24 cellular contexts compared by ENCODE assay signal in the genomic region with DNA sequence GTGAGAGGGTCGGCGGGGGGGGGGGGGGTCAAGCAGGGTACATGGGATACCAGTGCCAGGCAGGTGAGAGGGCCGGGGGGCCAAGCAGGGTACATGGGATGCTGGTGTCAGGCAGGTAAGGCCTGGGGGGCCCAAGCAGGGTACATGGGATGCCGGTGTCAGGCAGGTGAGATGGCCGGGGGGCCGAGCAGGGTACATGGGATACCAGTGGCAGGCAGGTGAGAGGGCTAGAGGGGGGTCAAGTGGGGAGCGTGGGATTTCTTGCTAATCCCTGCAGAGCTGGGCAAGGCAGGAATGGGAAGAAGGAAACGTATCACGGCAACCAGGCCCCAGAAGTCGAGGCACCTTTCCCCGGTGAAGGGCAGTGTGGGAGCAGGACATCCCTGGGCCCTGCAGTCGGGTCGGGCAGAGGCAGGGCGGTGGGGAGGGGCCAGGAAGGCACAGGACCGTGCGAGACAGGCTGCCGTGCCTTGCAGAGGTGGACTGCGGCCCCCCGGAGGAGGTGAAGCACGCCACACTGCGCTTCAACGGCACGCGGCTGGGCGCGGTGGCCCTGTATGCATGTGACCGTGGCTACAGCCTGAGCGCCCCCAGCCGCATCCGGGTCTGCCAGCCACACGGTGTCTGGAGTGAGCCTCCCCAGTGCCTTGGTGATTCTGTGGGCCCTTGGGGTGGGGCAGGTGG. TPM values are rescaled to one million over a fixed set of nuclear protein-coding genes. Genes with fewer than 3 reads are reported as not detected.
A peak's percentile ranks its signal among the peaks of the same experiment; 100 is the strongest.
DNase-seq lines count a peak whose midpoint lies in the region; ATAC-seq, FAIRE-seq and TF ChIP-seq lines count a peak whose summit lies in the region.
"Had no signal": no experiment of that assay in that cellular context is flagged by ENCODE, and none has a peak within 500 bp of the region (broad histone marks: within the 10 kb centered on the region; RNA-seq: fewer than 3 reads in every experiment).

No MANE protein-coding gene starts in this region.

- intact Hi-C loops in right cardiac atrium (cut with DNase I) = no loop called here
- intact Hi-C loops in left cardiac atrium (cut with DNase I) = no loop called here
- intact Hi-C loops in posterior vena cava (cut with DNase I) = no loop called here

- H3K4me3 ChIP-seq in right cardiac atrium (ENCODE audit: low read length) = no peak overlapping the region
- H3K4me3 ChIP-seq: body of pancreas, uterus had no signal

- H3K36me3 Mint-ChIP-seq in endothelial cell (ENCODE audit: low read depth, unreplicated experiment) = no peaks in the 10 kb centered on the region

- ATAC-seq in right cardiac atrium = peak in 1 of 2 donors; percentile 27
- no peak for ATAC-seq in left cardiac atrium
- ATAC-seq in HG03280 (IDR thresholded peaks at IDR 0.05; ENCODE audit: unreplicated experiment) = no peak
- ATAC-seq: activated naive CD8-positive, alpha-beta T cell treated with anti-CD3 and anti-CD28 coated beads, Interleukin-2, amount 50 U/mL, for 24 hours; body of pancreas had no signal

- H3K4me1 Mint-ChIP-seq in endothelial cell (ENCODE audit: unreplicated experiment) = no peaks in the 10 kb centered on the region
- H3K4me1 Mint-ChIP-seq: activated naive CD8-positive, alpha-beta T cell treated with anti-CD3 and anti-CD28 coated beads, Interleukin-2, amount 50 U/mL, for 24 hours; nephron had no signal

- no peaks in the 10 kb centered on the region for H3K4me1 ChIP-seq in right cardiac atrium (ENCODE audit: control insufficient read depth, insufficient read depth, low read length)
- H3K4me1 ChIP-seq: body of pancreas, uterus had no signal

- peak in 2 of 3 donors; percentile 42 to 50 for DNase-seq in right cardiac atrium
- no peak for DNase-seq in left cardiac atrium
- peak; percentile 3 for DNase-seq in endothelial cell (ENCODE audit: low spot score)
- peak; percentile 67 for DNase-seq in posterior vena cava (ENCODE audit: low spot score)
- peak; percentile 0 for DNase-seq in urothelium cell line (ENCODE audit: low spot score)
- no peak for DNase-seq in NCI-H2029 (lab: John Stamatoyannopoulos, UW)
- DNase-seq in occipital lobe (lab: John Stamatoyannopoulos, UW) = no peak
- DNase-seq: ACHN; activated CD8-positive, alpha-beta memory T cell treated with anti-CD3 and anti-CD28 coated beads, Interleukin-2, amount 50 U/mL, for 48 hours; activated effector memory CD4-positive, alpha-beta T cell treated with Interleukin-2 at 50 U/mL for 16 hours; activated naive CD8-positive, alpha-beta T cell treated with anti-CD3 and anti-CD28 coated beads, Interleukin-2, amount 50 U/mL, for 24 hours; C1 segment of cervical spinal cord; Calu3; NCI-H1092 treated with DMSO at 0.1 percent for 48 hours; NCI-H2081; OCI-M1; SHP77 treated with DMSO at 0.1 percent for 48 hours; stimulated activated CD4-positive, alpha-beta T cell treated with anti-CD3 and anti-CD28 coated beads, Interleukin-4, amount 100 ng/mL, for 1 hour; uterus had no signal

- peaks cover 8% of the 10 kb centered on the region for H3K27me3 Mint-ChIP-seq in endothelial cell (ENCODE audit: unreplicated experiment)
- H3K27me3 Mint-ChIP-seq: activated naive CD8-positive, alpha-beta T cell treated with anti-CD3 and anti-CD28 coated beads, Interleukin-2, amount 50 U/mL, for 24 hours had no signal

- H3K9me3 ChIP-seq in right cardiac atrium (ENCODE audit: control insufficient read depth, low read length) = no peaks in the 10 kb centered on the region
- H3K9me3 ChIP-seq: body of pancreas, uterus had no signal

- H3K27me3 ChIP-seq in right cardiac atrium (ENCODE audit: control insufficient read depth, insufficient read depth) = no peaks in the 10 kb centered on the region
- H3K27me3 ChIP-seq: body of pancreas, uterus had no signal

- no peak overlapping the region for H3K27ac Mint-ChIP-seq in endothelial cell (ENCODE audit: unreplicated experiment)
- H3K27ac Mint-ChIP-seq: activated naive CD8-positive, alpha-beta T cell treated with anti-CD3 and anti-CD28 coated beads, Interleukin-2, amount 50 U/mL, for 24 hours; nephron; progenitor cell of endocrine pancreas had no signal

- FAIRE-seq in urothelium cell line (lab: Jason Lieb, UNC) = no peak

- TF ChIP-seq CTCF in endothelial cell (IDR thresholded peaks at IDR 0.05; ENCODE audit: unreplicated experiment) = no peak

- no peaks in the 10 kb centered on the region for H3K9me3 Mint-ChIP-seq in endothelial cell (ENCODE audit: unreplicated experiment)
- H3K9me3 Mint-ChIP-seq: activated naive CD8-positive, alpha-beta T cell treated with anti-CD3 and anti-CD28 coated beads, Interleukin-2, amount 50 U/mL, for 24 hours; nephron had no signal

- H3K27ac ChIP-seq in right cardiac atrium (ENCODE audit: low read length) = no peak overlapping the region
- H3K27ac ChIP-seq: body of pancreas, HL-60, uterus had no signal

- 89% methylated on average over 31 of the region's 31 CpGs for WGBS in right cardiac atrium

- H3K4me3 Mint-ChIP-seq in endothelial cell (ENCODE audit: unreplicated experiment) = no peak overlapping the region
- H3K4me3 Mint-ChIP-seq: activated naive CD8-positive, alpha-beta T cell treated with anti-CD3 and anti-CD28 coated beads, Interleukin-2, amount 50 U/mL, for 24 hours; nephron had no signal

RNA-seq across cellular contexts. Expression of a gene that starts 49.3 kb away (rescaled TPM):
- 10 to 100 TPM; 17.6 to 23.2 (median 20.4) TPM for total RNA-seq in right cardiac atrium
- polyA plus RNA-seq in right cardiac atrium = 21.5 TPM
- total RNA-seq in left cardiac atrium = 10 to 100 TPM; 19.1 to 21.7 TPM
- total RNA-seq in endothelial cell (ENCODE audit: unreplicated experiment) = 82.4 TPM
- 10 to 100 TPM; 17.1 to 17.8 TPM for total RNA-seq in posterior vena cava
- 40.2 TPM for total RNA-seq in occipital lobe

RNA-seq across cellular contexts. Expression of a gene that starts 54.4 kb away (rescaled TPM):
- total RNA-seq in right cardiac atrium = 10 to 100 TPM; 13.8 to 19.2 (median 16.8) TPM
- polyA plus RNA-seq in right cardiac atrium = 6.7 TPM
- 10 to 100 TPM; 12.2 to 31.9 TPM for total RNA-seq in left cardiac atrium
- total RNA-seq in endothelial cell (ENCODE audit: unreplicated experiment) = 2.3 TPM
- 10 to 100 TPM; 39.7 to 62.7 TPM for total RNA-seq in posterior vena cava
- 3.3 TPM for total RNA-seq in occipital lobe

Comparison
In these comparisons a context has a peak if more than half of its experiments do, and no peak if none do; other contexts are left out.
1. DNase-seq: peak in right cardiac atrium (2 of 3), endothelial cell (single experiment), posterior vena cava (single experiment) and urothelium cell line (single experiment); none in left cardiac atrium (single experiment), NCI-H2029 (single experiment) and occipital lobe (single experiment).